8 cellular contexts compared by ENCODE assay signal in the genomic region with DNA sequence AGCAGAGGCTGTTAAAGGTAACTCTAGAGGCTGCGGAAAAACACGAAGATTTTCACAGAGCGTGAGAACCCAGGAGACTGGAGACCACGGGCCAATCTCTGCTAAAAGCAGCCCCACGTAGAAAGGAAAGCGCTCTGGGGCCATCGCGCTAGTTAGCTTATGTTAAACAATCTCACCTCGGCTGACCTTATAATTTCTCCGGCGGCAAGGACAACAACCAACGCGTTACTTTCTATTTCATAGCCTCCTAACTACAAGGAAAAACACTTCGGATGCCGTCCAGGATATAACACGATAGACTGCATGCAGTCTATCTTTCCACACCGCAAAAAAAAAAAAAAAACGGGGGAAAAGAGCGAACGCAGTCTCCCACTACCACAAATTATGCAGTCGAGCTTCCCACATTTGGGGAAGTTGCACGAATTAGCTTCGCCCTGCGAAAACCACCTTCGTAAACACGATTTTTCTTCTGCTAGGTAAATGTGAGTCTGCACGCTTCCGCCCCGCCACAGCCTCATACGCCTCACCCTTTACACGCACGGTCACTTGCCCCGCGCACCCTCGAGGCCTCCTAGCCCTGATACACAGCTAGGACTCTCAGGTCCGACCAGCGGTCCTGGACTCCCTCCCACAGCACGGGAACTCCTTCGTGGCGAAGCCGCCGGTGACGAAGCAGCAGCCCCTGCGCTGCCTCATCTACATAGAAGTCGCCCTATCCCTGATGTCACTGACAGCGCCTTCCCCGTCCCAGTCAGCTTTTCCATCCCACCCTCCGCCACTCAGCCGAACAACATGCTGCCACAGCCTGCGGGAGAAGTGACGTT.
DNase-seq lines count a peak whose midpoint lies in the region; ATAC-seq and TF ChIP-seq lines count a peak whose summit lies in the region.

No MANE protein-coding gene starts in this region.

- peak overlapping the region; percentile 87 for H3K27ac ChIP-seq in 22Rv1

- H3K36me3 Mint-ChIP-seq in endothelial cell (ENCODE audit: low read depth, unreplicated experiment): peaks cover 4% of the 10 kb centered on the region

- TF ChIP-seq POLR2A in GM18526 (IDR thresholded peaks at IDR 0.05; ENCODE audit: extremely low read depth, insufficient read length): peak; percentile 98

- no peaks in the 10 kb centered on the region for H3K9me3 Mint-ChIP-seq in endothelial cell (ENCODE audit: unreplicated experiment)

- H3K27ac Mint-ChIP-seq in endothelial cell (ENCODE audit: unreplicated experiment): peak overlapping the region; percentile 100

- H3K27me3 Mint-ChIP-seq in endothelial cell (ENCODE audit: unreplicated experiment): peaks cover 13% of the 10 kb centered on the region

- peaks cover 12% of the 10 kb centered on the region for H3K4me1 Mint-ChIP-seq in endothelial cell (ENCODE audit: unreplicated experiment)

- ATAC-seq in HG03097 (IDR thresholded peaks at IDR 0.05; ENCODE audit: low FRiP score, unreplicated experiment): peak; percentile 72

- TF ChIP-seq CTCF in 22Rv1 (IDR thresholded peaks at IDR 0.05) (0 out of 2 replicates have a peak, but pooled peaks have one; percentile 6), endothelial cell (IDR thresholded peaks at IDR 0.05; ENCODE audit: unreplicated experiment) (no peak)

- peak overlapping the region; percentile 98 for H3K4me3 Mint-ChIP-seq in endothelial cell (ENCODE audit: unreplicated experiment)

- DNase-seq in NCI-H510A treated with DMSO at 0.1 percent for 48 hours (lab: John Stamatoyannopoulos, UW) (peak; percentile 84), endothelial cell (ENCODE audit: low spot score) (peak; percentile 66), midbrain (lab: John Stamatoyannopoulos, UW) (peak; percentile 60)
- peak; percentile 95 for DNase-seq in activated CD8-positive, alpha-beta memory T cell treated with anti-CD3 and anti-CD28 coated beads for 24 hours
- peak; percentile 59 to 73 for DNase-seq in stimulated activated CD8-positive, alpha-beta memory T cell treated with anti-CD3 and anti-CD28 coated beads, Interleukin-15, amount 100 ng/mL, for 4 hours (ENCODE audit: low read depth in 2 of 2)

Comparison
In these comparisons a context has a peak if more than half of its experiments do, and no peak if none do; other contexts are left out.
1. Peak in every context shown above with its lines: DNase-seq, ATAC-seq and H3K27ac ChIP-seq.